Comparison of ENCODE assay signal across 8 cellular contexts in the genomic region with DNA sequence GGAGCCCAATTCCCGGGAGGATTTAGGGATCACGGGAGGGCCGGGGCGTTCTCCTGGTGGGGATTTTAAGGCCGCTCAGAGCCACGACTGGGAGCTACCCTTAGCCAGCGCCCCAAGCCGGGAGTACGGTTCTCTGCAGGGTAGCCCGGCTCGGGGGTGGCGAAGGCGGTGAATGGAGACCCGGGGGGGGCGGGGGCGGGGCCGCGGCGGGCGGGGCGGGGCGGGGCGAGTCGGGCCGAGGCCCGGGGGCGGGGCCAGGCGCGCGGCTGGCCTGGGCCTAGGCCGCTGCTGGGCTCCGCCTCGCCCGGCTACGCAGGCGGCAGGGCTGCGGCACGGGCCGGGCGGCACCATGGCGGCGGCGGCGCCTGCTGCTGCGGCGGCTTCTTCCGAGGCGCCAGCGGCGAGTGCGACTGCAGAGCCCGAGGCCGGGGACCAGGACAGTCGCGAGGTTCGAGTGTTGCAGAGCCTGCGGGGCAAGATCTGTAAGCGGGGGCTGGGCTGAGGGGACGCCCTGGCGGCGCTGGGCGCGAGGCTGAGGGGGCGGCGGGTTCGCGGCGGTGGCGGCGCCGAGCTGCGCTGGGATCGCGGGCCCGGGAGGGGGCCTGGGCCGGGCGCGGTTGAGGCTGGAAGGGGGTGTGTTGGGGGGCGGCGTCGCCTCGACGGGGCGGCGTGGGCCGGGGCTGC. TPM values are rescaled to one million over a fixed set of nuclear protein-coding genes. Genes with fewer than 3 reads are reported as not detected.
DNase-seq lines count a peak whose midpoint lies in the region; ATAC-seq and TF ChIP-seq lines count a peak whose summit lies in the region.

A gene with protein sequence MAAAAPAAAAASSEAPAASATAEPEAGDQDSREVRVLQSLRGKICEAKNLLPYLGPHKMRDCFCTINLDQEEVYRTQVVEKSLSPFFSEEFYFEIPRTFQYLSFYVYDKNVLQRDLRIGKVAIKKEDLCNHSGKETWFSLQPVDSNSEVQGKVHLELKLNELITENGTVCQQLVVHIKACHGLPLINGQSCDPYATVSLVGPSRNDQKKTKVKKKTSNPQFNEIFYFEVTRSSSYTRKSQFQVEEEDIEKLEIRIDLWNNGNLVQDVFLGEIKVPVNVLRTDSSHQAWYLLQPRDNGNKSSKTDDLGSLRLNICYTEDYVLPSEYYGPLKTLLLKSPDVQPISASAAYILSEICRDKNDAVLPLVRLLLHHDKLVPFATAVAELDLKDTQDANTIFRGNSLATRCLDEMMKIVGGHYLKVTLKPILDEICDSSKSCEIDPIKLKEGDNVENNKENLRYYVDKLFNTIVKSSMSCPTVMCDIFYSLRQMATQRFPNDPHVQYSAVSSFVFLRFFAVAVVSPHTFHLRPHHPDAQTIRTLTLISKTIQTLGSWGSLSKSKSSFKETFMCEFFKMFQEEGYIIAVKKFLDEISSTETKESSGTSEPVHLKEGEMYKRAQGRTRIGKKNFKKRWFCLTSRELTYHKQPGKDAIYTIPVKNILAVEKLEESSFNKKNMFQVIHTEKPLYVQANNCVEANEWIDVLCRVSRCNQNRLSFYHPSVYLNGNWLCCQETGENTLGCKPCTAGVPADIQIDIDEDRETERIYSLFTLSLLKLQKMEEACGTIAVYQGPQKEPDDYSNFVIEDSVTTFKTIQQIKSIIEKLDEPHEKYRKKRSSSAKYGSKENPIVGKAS (plus strand): TSS at position 293 of the 684 bp plus-strand sequence. CDS start 57 bp downstream, at position 350.

- H3K9me3 Mint-ChIP-seq in natural killer cell, result no peaks in the 10 kb centered on the region
- H3K9me3 Mint-ChIP-seq in stimulated activated naive CD8-positive, alpha-beta T cell treated with anti-CD3 and anti-CD28 coated beads, Interleukin-15, Interleukin-2, amounts not matched to agents 100 ng/mL and 50 ng/mL, for 24 hours, result no peaks in the 10 kb centered on the region

- H3K36me3 ChIP-seq in DND-41 (ENCODE audit: insufficient read depth, low read length) (peaks cover 10% of the 10 kb centered on the region; the same call in 1 of the 2 replicates), Karpas-422 (ENCODE audit: insufficient read depth, low read length) (no peaks in the 10 kb centered on the region)

- ATAC-seq in DND-41 (ENCODE audit: insufficient read depth, low read depth) (peak; percentile 72), GM21737 (IDR thresholded peaks at IDR 0.05; ENCODE audit: unreplicated experiment) (peak; percentile 68), natural killer cell (peak; percentile 72 to 92 (median 80))

- H3K27ac Mint-ChIP-seq in natural killer cell, result peak within 1 kb of the TSS in 1 of 2 donors; percentile 92
- H3K27ac Mint-ChIP-seq in stimulated activated naive CD8-positive, alpha-beta T cell treated with anti-CD3 and anti-CD28 coated beads, Interleukin-15, Interleukin-2, amounts not matched to agents 100 ng/mL and 50 ng/mL, for 24 hours, result peak within 1 kb of the TSS; percentile 94

- H3K36me3 Mint-ChIP-seq in natural killer cell, result no peaks in the 10 kb centered on the region
- H3K36me3 Mint-ChIP-seq in stimulated activated naive CD8-positive, alpha-beta T cell treated with anti-CD3 and anti-CD28 coated beads, Interleukin-15, Interleukin-2, amounts not matched to agents 100 ng/mL and 50 ng/mL, for 24 hours (ENCODE audit: low read depth), result peaks cover 26% of the 10 kb centered on the region

- H3K79me2 ChIP-seq in DND-41 (ENCODE audit: insufficient read depth, low read length), result peaks cover 50% of the 10 kb centered on the region
- H3K79me2 ChIP-seq in Karpas-422 (ENCODE audit: low read length), result peaks cover 41% of the 10 kb centered on the region

- peak within 1 kb of the TSS; percentile 77 for H3K4me2 ChIP-seq in DND-41 (ENCODE audit: insufficient read depth, low read length)
- H3K4me2 ChIP-seq in Karpas-422 (ENCODE audit: low read depth, low read length, poor library complexity, severe bottlenecking), result peak within 1 kb of the TSS; percentile 98

- intact Hi-C loops in natural killer cell (cut with micrococcal nuclease), result loop anchor here (2.0 to 5.0 kb wide), 2 partner anchors 66 to 960 kb away; a partner anchor contains a TSS

- DNase-seq in DND-41 (peak; percentile 82), Karpas-422 (peak; percentile 92), RPMI8226 (peak; percentile 91), fibroblast of pulmonary artery (ENCODE audit: low read depth) (peak; percentile 77), natural killer cell (peak; percentile 71)
- peak; percentile 59 for DNase-seq in activated T-helper 9 cell treated with anti-CD3 and anti-CD28 coated beads, Interleukin-2, amount 50 U/mL, for 16 hours (ENCODE audit: low read depth)

- peaks cover 55% of the 10 kb centered on the region for H3K4me1 ChIP-seq in DND-41 (ENCODE audit: insufficient read depth, low read length)
- H3K4me1 ChIP-seq in Karpas-422 (ENCODE audit: low read length), result peaks cover 46% of the 10 kb centered on the region

- H3K9me3 ChIP-seq in DND-41 (ENCODE audit: insufficient read depth, low read length, severe bottlenecking), result no peaks in the 10 kb centered on the region
- H3K9me3 ChIP-seq in Karpas-422 (ENCODE audit: low read length), result no peaks in the 10 kb centered on the region

- H3K27me3 ChIP-seq in DND-41 (ENCODE audit: insufficient read depth, low read length, poor library complexity) (no peaks in the 10 kb centered on the region), Karpas-422 (ENCODE audit: low read length) (no peaks in the 10 kb centered on the region)

- H2AFZ ChIP-seq in DND-41 (ENCODE audit: low read depth, low read length) (peak within 1 kb of the TSS; percentile 75), Karpas-422 (ENCODE audit: low read length) (peak within 1 kb of the TSS; percentile 92)

- H4K20me1 ChIP-seq in DND-41 (ENCODE audit: insufficient read depth, low read length) (peaks cover 15% of the 10 kb centered on the region; the same call in 1 of the 2 replicates), Karpas-422 (ENCODE audit: insufficient read depth, low read depth, low read length) (peaks cover 10% of the 10 kb centered on the region; the same call in 1 of the 2 replicates)

- TF ChIP-seq CTCF in DND-41 (IDR thresholded peaks at IDR 0.05; ENCODE audit: borderline replicate concordance, extremely low read depth, low read length, poor library complexity, severe bottlenecking), result no peak
- TF ChIP-seq CTCF in fibroblast of pulmonary artery (IDR thresholded peaks at IDR 0.05; ENCODE audit: low read length, missing control alignments), result no peak
- no peak for TF ChIP-seq CTCF in natural killer cell (IDR thresholded peaks at IDR 0.05)

- H3K4me3 ChIP-seq in DND-41 (ENCODE audit: low read depth in 1 of 2, low read length in 2 of 2) (peak within 1 kb of the TSS; percentile 64 to 68; a peak in 3 of 4 replicates), Karpas-422 (ENCODE audit: low read length) (peak within 1 kb of the TSS; percentile 79), fibroblast of pulmonary artery (replicated peaks; ENCODE audit: low read depth, low read length) (peak within 1 kb of the TSS; percentile 67)

- H3K9me2 ChIP-seq in Karpas-422 (replicated peaks; ENCODE audit: insufficient read depth, low read length), result no peaks in the 10 kb centered on the region

- no peaks in the 10 kb centered on the region for H3K27me3 Mint-ChIP-seq in natural killer cell (ENCODE audit: low read depth in 2 of 2)
- H3K27me3 Mint-ChIP-seq in stimulated activated naive CD8-positive, alpha-beta T cell treated with anti-CD3 and anti-CD28 coated beads, Interleukin-15, Interleukin-2, amounts not matched to agents 100 ng/mL and 50 ng/mL, for 24 hours, result no peaks in the 10 kb centered on the region

- H3K4me1 Mint-ChIP-seq in natural killer cell, result peaks cover 63 to 65% of the 10 kb centered on the region in 2 donors
- peaks cover 67% of the 10 kb centered on the region for H3K4me1 Mint-ChIP-seq in stimulated activated naive CD8-positive, alpha-beta T cell treated with anti-CD3 and anti-CD28 coated beads, Interleukin-15, Interleukin-2, amounts not matched to agents 100 ng/mL and 50 ng/mL, for 24 hours (ENCODE audit: low read depth)

- H3K9ac ChIP-seq in DND-41 (ENCODE audit: low read depth, low read length) (peak within 1 kb of the TSS; percentile 94), Karpas-422 (ENCODE audit: low read length) (peak within 1 kb of the TSS; percentile 92)

- peak within 1 kb of the TSS; percentile 94 for H3K4me3 Mint-ChIP-seq in natural killer cell
- peak within 1 kb of the TSS; percentile 90 for H3K4me3 Mint-ChIP-seq in stimulated activated naive CD8-positive, alpha-beta T cell treated with anti-CD3 and anti-CD28 coated beads, Interleukin-15, Interleukin-2, amounts not matched to agents 100 ng/mL and 50 ng/mL, for 24 hours

- peak within 1 kb of the TSS; percentile 87 for H3K27ac ChIP-seq in DND-41 (ENCODE audit: low read length)
- peak within 1 kb of the TSS; percentile 62 for H3K27ac ChIP-seq in Karpas-422 (ENCODE audit: low read length)

RNA-seq across cellular contexts. Expression of the gene that starts here (rescaled TPM):
- total RNA-seq in Karpas-422 (2014; rRNA removed; shearing (Covaris generic); ENCODE audit: low replicate concordance), result 11.5 and 27.1 TPM in 2 replicates
- 10 to 100 TPM; 93.9 to 99.4 (median 97.0) TPM for total RNA-seq in natural killer cell

Comparison
In these comparisons a context has a peak if more than half of its experiments do, and no peak if none do; other contexts are left out.
1. Peak in every context shown above with its lines: DNase-seq, ATAC-seq, H3K4me3 ChIP-seq and H3K27ac ChIP-seq.